In genomic region chr22:44678245-44678979, GRCh38 we compare ENCODE assay signal across 29 cellular contexts. TPM values are rescaled to one million over a fixed set of nuclear protein-coding genes. Genes with fewer than 3 reads are reported as not detected.
A peak's percentile ranks its signal among the peaks of the same experiment; 100 is the strongest.
DNase-seq lines count a peak whose midpoint lies in the region; ATAC-seq and TF ChIP-seq lines count a peak whose summit lies in the region.
"Had no signal": no experiment of that assay in that cellular context is flagged by ENCODE, and none has a peak within 500 bp of the region (broad histone marks: within the 10 kb centered on the region; RNA-seq: fewer than 3 reads in every experiment).

No MANE protein-coding gene starts in this region.

- no peak for DNase-seq in activated CD8-positive, alpha-beta T cell treated with anti-CD3 and anti-CD28 coated beads, Interleukin-2, amount 10 ng/mL, durations not matched to agents 7 days and 5 days
- DNase-seq in activated CD8-positive, alpha-beta T cell treated with anti-CD3 and anti-CD28 coated beads for 36 hours, result no peak
- DNase-seq in IMR-90 (no peak), neuronal stem cell (ENCODE audit: low spot score) (no peak), gastrocnemius medialis (no peak)
- DNase-seq in effector memory CD8-positive, alpha-beta T cell, result no peak
- no peak for DNase-seq in naive thymus-derived CD8-positive, alpha-beta T cell
- DNase-seq: activated B cell treated with CpG ODN at 0.5 μM for 24 hours; activated CD4-positive, alpha-beta T cell treated with anti-CD3 and anti-CD28 coated beads, Interleukin-2, amount 10 ng/mL, durations not matched to agents 7 days and 5 days; activated gamma-delta T cell treated with Interleukin-2 at 50 U/mL for 16 hours; activated T-cell treated with anti-CD3 and anti-CD28 coated beads, Interleukin-2, amount 50 U/mL, for 4 hours; CD4-positive, alpha-beta T cell; cortex of kidney; DMS 273 treated with DMSO at 0.1 percent for 48 hours; effector memory CD4-positive, alpha-beta T cell; H7; Kasumi-1; left ventricle myocardium superior; NCI-H146; NCI-H526; ovary; PC-9; stimulated activated naive CD4-positive, alpha-beta T cell treated with Interleukin-2 at 50 U/mL for 16 hours; T-helper 1 cell had no signal

- H3K9me1 ChIP-seq in IMR-90 (ENCODE audit: insufficient read depth, low read length), result 0 out of 2 replicates have a peak, but pooled peaks cover 5% of the 10 kb centered on the region

- CTCF ChIA-PET in activated CD8-positive, alpha-beta T cell treated with anti-CD3 and anti-CD28 coated beads, Interleukin-2, amount 10 ng/mL, durations not matched to agents 7 days and 5 days (lab: Charles Lee), result interaction anchor here (1.5 kb wide), 1 partner anchor 51 kb away, joined by 4 read pairs; no protein-coding TSS in a partner anchor
- CTCF ChIA-PET in activated CD8-positive, alpha-beta T cell treated with anti-CD3 and anti-CD28 coated beads for 36 hours (lab: Charles Lee), result no interaction called here
- CTCF ChIA-PET in IMR-90 (lab: Yijun Ruan, JAX), result no interaction called here

- intact Hi-C loops in activated CD8-positive, alpha-beta T cell treated with anti-CD3 and anti-CD28 coated beads for 36 hours (cut with micrococcal nuclease), result no loop called here
- intact Hi-C loops in IMR-90 (cut with micrococcal nuclease) (no loop called here), gastrocnemius medialis (cut with DNase I; ENCODE audit: low total_unique reads) (no loop called here)

- no peak overlapping the region for H3K9ac ChIP-seq in IMR-90 (ENCODE audit: low read depth, low read length)
- H3K9ac ChIP-seq in neuronal stem cell (ENCODE audit: low read depth, low read length, poor library complexity), result no peak overlapping the region

- H3K4me2 ChIP-seq in IMR-90 (ENCODE audit: low read depth, low read length) (no peak overlapping the region), neuronal stem cell (ENCODE audit: insufficient read depth, low read length, poor library complexity, severe bottlenecking) (no peak overlapping the region)
- H3K4me2 ChIP-seq: PC-9 had no signal

- TF ChIP-seq POLR2A in IMR-90 (IDR thresholded peaks at IDR 0.05; ENCODE audit: low read depth, low read length) (no peak), gastrocnemius medialis (IDR thresholded peaks at IDR 0.05) (no peak)

- H3K4me1 ChIP-seq in IMR-90 (ENCODE audit: control insufficient read depth, insufficient read depth, low read length) (peaks cover 10% of the 10 kb centered on the region; the same call in 1 of the 2 replicates), neuronal stem cell (ENCODE audit: control insufficient read depth in 2 of 2, insufficient read depth in 1 of 2, low read depth in 1 of 2, low read length in 2 of 2) (peaks cover 3 to 7% of the 10 kb centered on the region in 2 donors), gastrocnemius medialis (no peaks in the 10 kb centered on the region)

- H2AFZ ChIP-seq in IMR-90 (replicated peaks; ENCODE audit: low read length, poor library complexity), result no peak overlapping the region
- H2AFZ ChIP-seq in neuronal stem cell (ENCODE audit: low read length), result no peak overlapping the region
- H2AFZ ChIP-seq: PC-9 had no signal

- no peak overlapping the region for H2BK5ac ChIP-seq in IMR-90 (ENCODE audit: low read depth, low read length, poor library complexity, severe bottlenecking)
- H2BK5ac ChIP-seq in neuronal stem cell (ENCODE audit: low read length), result no peak overlapping the region

- H3K23ac ChIP-seq in IMR-90 (ENCODE audit: low read depth, low read length) (no peak overlapping the region), neuronal stem cell (ENCODE audit: low read depth, low read length, poor library complexity) (peak overlapping the region; percentile 76)

- 100% methylated on average over 9 of the region's 21 CpGs; no CpG with 5 or more reads in 1 of the 2 experiments for WGBS in IMR-90 (ENCODE audit: extremely low coverage in 2 of 2, insufficient read length in 1 of 2), 2 experiments
- WGBS in neuronal stem cell (ENCODE audit: extremely low coverage in 2 of 2, insufficient read length in 2 of 2, insufficient replicate concordance in 1 of 2), 2 donors, result no CpG with 5 or more reads among the region's 21 CpGs

- H2BK20ac ChIP-seq in IMR-90 (ENCODE audit: low read depth, low read length), result no peak overlapping the region

- H3K27ac ChIP-seq in IMR-90 (ENCODE audit: insufficient read depth, low read length) (no peak overlapping the region), neuronal stem cell (replicated peaks; ENCODE audit: low read length) (no peak overlapping the region), gastrocnemius medialis (no peak overlapping the region)
- H3K27ac ChIP-seq: heart left ventricle, ovary, PC-9, SK-N-MC, skin epidermis had no signal

- no peak for TF ChIP-seq RAD21 in IMR-90 (IDR thresholded peaks at IDR 0.05; ENCODE audit: low read length)

- H2BK15ac ChIP-seq in IMR-90 (ENCODE audit: low read depth, low read length) (no peak overlapping the region), neuronal stem cell (ENCODE audit: low read length) (no peak overlapping the region)

- peak overlapping the region; percentile 25 for H3K27ac Mint-ChIP-seq in activated CD8-positive, alpha-beta T cell treated with anti-CD3 and anti-CD28 coated beads, Interleukin-2, amount 10 ng/mL, durations not matched to agents 7 days and 5 days
- no peak overlapping the region for H3K27ac Mint-ChIP-seq in activated CD8-positive, alpha-beta T cell treated with anti-CD3 and anti-CD28 coated beads for 36 hours
- peak overlapping the region; percentile 71 to 75 for H3K27ac Mint-ChIP-seq in effector memory CD8-positive, alpha-beta T cell
- H3K27ac Mint-ChIP-seq in naive thymus-derived CD8-positive, alpha-beta T cell, result peak overlapping the region in 4 of 10 donors; percentile 36 to 82 (median 38)
- H3K27ac Mint-ChIP-seq: activated B cell treated with CpG ODN at 0.5 μM for 24 hours; CD4-positive, alpha-beta T cell had no signal

- H3K4me1 Mint-ChIP-seq in activated CD8-positive, alpha-beta T cell treated with anti-CD3 and anti-CD28 coated beads, Interleukin-2, amount 10 ng/mL, durations not matched to agents 7 days and 5 days (ENCODE audit: low read depth), result peaks cover 74% of the 10 kb centered on the region
- H3K4me1 Mint-ChIP-seq in activated CD8-positive, alpha-beta T cell treated with anti-CD3 and anti-CD28 coated beads for 36 hours (ENCODE audit: low read depth), result peaks cover 48% of the 10 kb centered on the region
- peaks cover 52 to 55% of the 10 kb centered on the region in 2 donors for H3K4me1 Mint-ChIP-seq in effector memory CD8-positive, alpha-beta T cell (ENCODE audit: low read depth in 2 of 2)
- peaks cover 26 to 63% (median 50%) of the 10 kb centered on the region in 4 donors for H3K4me1 Mint-ChIP-seq in naive thymus-derived CD8-positive, alpha-beta T cell

- H4K5ac ChIP-seq in IMR-90 (ENCODE audit: low read depth, low read length), result no peak overlapping the region

- no peaks in the 10 kb centered on the region for H3K9me3 Mint-ChIP-seq in activated CD8-positive, alpha-beta T cell treated with anti-CD3 and anti-CD28 coated beads, Interleukin-2, amount 10 ng/mL, durations not matched to agents 7 days and 5 days (ENCODE audit: insufficient read depth)
- no peaks in the 10 kb centered on the region for H3K9me3 Mint-ChIP-seq in activated CD8-positive, alpha-beta T cell treated with anti-CD3 and anti-CD28 coated beads for 36 hours
- H3K9me3 Mint-ChIP-seq in effector memory CD8-positive, alpha-beta T cell, result no peaks in the 10 kb centered on the region
- no peaks in the 10 kb centered on the region for H3K9me3 Mint-ChIP-seq in naive thymus-derived CD8-positive, alpha-beta T cell
- H3K9me3 Mint-ChIP-seq: activated B cell treated with CpG ODN at 0.5 μM for 24 hours; activated CD4-positive, alpha-beta T cell treated with anti-CD3 and anti-CD28 coated beads, Interleukin-2, amount 10 ng/mL, durations not matched to agents 7 days and 5 days; activated T-cell treated with anti-CD3 and anti-CD28 coated beads, Interleukin-2, amount 50 U/mL, for 4 hours; CD4-positive, alpha-beta T cell had no signal

- H3K56ac ChIP-seq in IMR-90 (ENCODE audit: extremely low read depth, insufficient read depth, low read length), result no peak overlapping the region

- H3K36me3 Mint-ChIP-seq in activated CD8-positive, alpha-beta T cell treated with anti-CD3 and anti-CD28 coated beads, Interleukin-2, amount 10 ng/mL, durations not matched to agents 7 days and 5 days (ENCODE audit: low read depth), result peaks cover 5% of the 10 kb centered on the region
- H3K36me3 Mint-ChIP-seq in activated CD8-positive, alpha-beta T cell treated with anti-CD3 and anti-CD28 coated beads for 36 hours (ENCODE audit: low read depth), result no peaks in the 10 kb centered on the region
- H3K36me3 Mint-ChIP-seq in effector memory CD8-positive, alpha-beta T cell (ENCODE audit: insufficient read depth), result peaks cover 37% of the 10 kb centered on the region
- peaks cover 0 to 2% (median 0%) of the 10 kb centered on the region in 3 donors for H3K36me3 Mint-ChIP-seq in naive thymus-derived CD8-positive, alpha-beta T cell

- POLR2A ChIA-PET in activated CD8-positive, alpha-beta T cell treated with anti-CD3 and anti-CD28 coated beads, Interleukin-2, amount 10 ng/mL, durations not matched to agents 7 days and 5 days (lab: Charles Lee), result no interaction called here
- POLR2A ChIA-PET in activated CD8-positive, alpha-beta T cell treated with anti-CD3 and anti-CD28 coated beads for 36 hours (lab: Charles Lee), result no interaction called here
- POLR2A ChIA-PET in IMR-90 (lab: Charles Lee; ENCODE audit: unreplicated experiment), result no interaction called here
- POLR2A ChIA-PET in naive thymus-derived CD8-positive, alpha-beta T cell (lab: Charles Lee), result interaction anchor here (0.6 to 1.2 kb wide), 3 partner anchors 10 to 665 kb away, joined by 3 to 4 read pairs (median 4); no protein-coding TSS in a partner anchor

- H2AK9ac ChIP-seq in IMR-90 (replicated peaks; ENCODE audit: low read depth, low read length, poor library complexity), result no peak overlapping the region

- H3K27me3 Mint-ChIP-seq in activated CD8-positive, alpha-beta T cell treated with anti-CD3 and anti-CD28 coated beads, Interleukin-2, amount 10 ng/mL, durations not matched to agents 7 days and 5 days (ENCODE audit: low read depth), result no peaks in the 10 kb centered on the region
- H3K27me3 Mint-ChIP-seq in activated CD8-positive, alpha-beta T cell treated with anti-CD3 and anti-CD28 coated beads for 36 hours, result no peaks in the 10 kb centered on the region
- H3K27me3 Mint-ChIP-seq in effector memory CD8-positive, alpha-beta T cell, result no peaks in the 10 kb centered on the region
- H3K27me3 Mint-ChIP-seq in naive thymus-derived CD8-positive, alpha-beta T cell, result peaks cover 0 to 10% (median 0%) of the 10 kb centered on the region in 5 donors
- H3K27me3 Mint-ChIP-seq: activated CD4-positive, alpha-beta T cell treated with anti-CD3 and anti-CD28 coated beads, Interleukin-2, amount 10 ng/mL, durations not matched to agents 7 days and 5 days; CD4-positive, alpha-beta T cell had no signal

- H4K8ac ChIP-seq in IMR-90 (ENCODE audit: low read depth in 2 of 2, low read length in 2 of 2) (no peak overlapping the region), neuronal stem cell (ENCODE audit: low read depth, low read length) (no peak overlapping the region)

- dilution Hi-C loops in IMR-90 (cut with HindIII; ENCODE audit: low sequenced_read_pairs, unreplicated experiment), result no loop called here

- ATAC-seq in activated CD8-positive, alpha-beta T cell treated with anti-CD3 and anti-CD28 coated beads, Interleukin-2, amount 10 ng/mL, durations not matched to agents 7 days and 5 days, result no peak
- ATAC-seq in activated CD8-positive, alpha-beta T cell treated with anti-CD3 and anti-CD28 coated beads for 36 hours, result no peak
- ATAC-seq in IMR-90 (ENCODE audit: low read depth), result no peak
- no peak for ATAC-seq in effector memory CD8-positive, alpha-beta T cell (replicated peaks)
- ATAC-seq in naive thymus-derived CD8-positive, alpha-beta T cell, result no peak
- no peak for ATAC-seq in GM21515 (IDR thresholded peaks at IDR 0.05; ENCODE audit: unreplicated experiment)
- no peak for ATAC-seq in gastrocnemius medialis
- ATAC-seq: activated T-cell treated with anti-CD3 and anti-CD28 coated beads, Interleukin-2, amount 50 U/mL, for 4 hours; esophagus mucosa; heart left ventricle; left ventricle myocardium superior had no signal

- H4K91ac ChIP-seq in IMR-90 (ENCODE audit: insufficient read depth, low read depth, low read length) (no peak overlapping the region), neuronal stem cell (ENCODE audit: low read depth, low read length, poor library complexity) (no peak overlapping the region)

- H4K20me1 ChIP-seq in IMR-90 (ENCODE audit: insufficient read depth, low read length), result peaks cover 9% of the 10 kb centered on the region

- in situ Hi-C loops in IMR-90 (cut with MboI; ENCODE audit: low sequenced_read_pairs), result no loop called here
- in situ Hi-C loops in gastrocnemius medialis (cut with MboI; ENCODE audit: low sequenced_read_pairs in 4 of 4), result no loop called here

- no peak overlapping the region for H3K14ac ChIP-seq in IMR-90 (replicated peaks; ENCODE audit: low read depth, low read length)
- peak overlapping the region; percentile 77 for H3K14ac ChIP-seq in neuronal stem cell (ENCODE audit: low read length)

- no peak overlapping the region for H2AK5ac ChIP-seq in IMR-90 (ENCODE audit: low read depth, low read length)
- H2AK5ac ChIP-seq in neuronal stem cell (ENCODE audit: low read depth, low read length), result peak overlapping the region; percentile 64

- H3K4me3 Mint-ChIP-seq in activated CD8-positive, alpha-beta T cell treated with anti-CD3 and anti-CD28 coated beads, Interleukin-2, amount 10 ng/mL, durations not matched to agents 7 days and 5 days, result no peak overlapping the region
- H3K4me3 Mint-ChIP-seq in activated CD8-positive, alpha-beta T cell treated with anti-CD3 and anti-CD28 coated beads for 36 hours, result no peak overlapping the region
- no peak overlapping the region for H3K4me3 Mint-ChIP-seq in effector memory CD8-positive, alpha-beta T cell
- peak overlapping the region in 2 of 10 donors; percentile 14 to 36 for H3K4me3 Mint-ChIP-seq in naive thymus-derived CD8-positive, alpha-beta T cell
- H3K4me3 Mint-ChIP-seq: activated B cell treated with CpG ODN at 0.5 μM for 24 hours; activated T-cell treated with anti-CD3 and anti-CD28 coated beads, Interleukin-2, amount 50 U/mL, for 4 hours had no signal

- no peaks in the 10 kb centered on the region for H3K36me3 ChIP-seq in IMR-90 (ENCODE audit: control insufficient read depth, insufficient read depth, low read length)
- no peaks in the 10 kb centered on the region for H3K36me3 ChIP-seq in neuronal stem cell (replicated peaks in 1 of 2; ENCODE audit: control insufficient read depth in 2 of 2, insufficient read depth in 2 of 2, low read length in 2 of 2)
- H3K36me3 ChIP-seq in gastrocnemius medialis, result no peaks in the 10 kb centered on the region
- H3K36me3 ChIP-seq: heart left ventricle, ovary had no signal

- H2BK120ac ChIP-seq in IMR-90 (ENCODE audit: low read depth, low read length), result no peak overlapping the region
- no peak overlapping the region for H2BK120ac ChIP-seq in neuronal stem cell (ENCODE audit: low read depth, low read length)

- TF ChIP-seq CTCF in activated CD8-positive, alpha-beta T cell treated with anti-CD3 and anti-CD28 coated beads for 36 hours (IDR thresholded peaks at IDR 0.05), result no peak
- TF ChIP-seq CTCF in IMR-90 (conservative IDR thresholded peaks at IDR 0.05; ENCODE audit: low read depth, low read length), result no peak
- TF ChIP-seq CTCF in gastrocnemius medialis (IDR thresholded peaks at IDR 0.05 in 4 of 5, conservative IDR thresholded peaks at IDR 0.05 in 1 of 5), result no peak

- no peaks in the 10 kb centered on the region for H3K27me3 ChIP-seq in IMR-90 (ENCODE audit: control insufficient read depth, insufficient read depth, low read length)
- H3K27me3 ChIP-seq in neuronal stem cell (ENCODE audit: control insufficient read depth in 3 of 3, insufficient read depth in 3 of 3, low read depth in 1 of 3, low read length in 3 of 3), result no peaks in the 10 kb centered on the region
- no peaks in the 10 kb centered on the region for H3K27me3 ChIP-seq in gastrocnemius medialis
- H3K27me3 ChIP-seq: heart left ventricle, ovary had no signal

- H3K79me1 ChIP-seq in IMR-90 (ENCODE audit: low read depth in 1 of 2, low read length in 2 of 2) (peaks cover 3 to 18% of the 10 kb centered on the region in 2 experiments; a peak in 2 of 4 replicates), neuronal stem cell (ENCODE audit: low read depth, low read length) (no peaks in the 10 kb centered on the region)

- no TSS peak for BruUV-seq in IMR-90 (replicated peaks; lab: Mats Ljungman, UMichigan)

- H3K4me3 ChIP-seq in IMR-90 (ENCODE audit: insufficient read depth, low read depth, low read length) (no peak overlapping the region), neuronal stem cell (ENCODE audit: low read length in 2 of 2) (no peak overlapping the region), gastrocnemius medialis (no peak overlapping the region)
- H3K4me3 ChIP-seq: heart left ventricle, ovary, PC-9, SK-N-MC, skin epidermis had no signal

- H3K4ac ChIP-seq in IMR-90 (ENCODE audit: low read depth, low read length) (no peak overlapping the region), neuronal stem cell (ENCODE audit: low read length) (no peak overlapping the region)

- no peak overlapping the region for H2BK12ac ChIP-seq in neuronal stem cell (ENCODE audit: low read length)

- H3K18ac ChIP-seq in IMR-90 (ENCODE audit: low read depth, low read length) (no peak overlapping the region), neuronal stem cell (ENCODE audit: low read length) (peak overlapping the region; percentile 65)

- H3K9me3 ChIP-seq in IMR-90 (ENCODE audit: control insufficient read depth, insufficient read depth, low read length) (no peaks in the 10 kb centered on the region), neuronal stem cell (replicated peaks in 1 of 2; ENCODE audit: control insufficient read depth in 2 of 2, insufficient read depth in 1 of 2, low read depth in 1 of 2, low read length in 2 of 2) (no peaks in the 10 kb centered on the region), gastrocnemius medialis (no peaks in the 10 kb centered on the region)
- H3K9me3 ChIP-seq: heart left ventricle, ovary had no signal

RNA-seq across cellular contexts. Expression of gene PRR5, which starts 23.6 kb away (rescaled TPM):
- total RNA-seq in activated CD8-positive, alpha-beta T cell treated with anti-CD3 and anti-CD28 coated beads, Interleukin-2, amount 10 ng/mL, durations not matched to agents 7 days and 5 days, result 10 to 100 TPM; 29.4 to 31.5 TPM
- 10 to 100 TPM; 26.8 to 27.3 TPM for total RNA-seq in activated CD8-positive, alpha-beta T cell treated with anti-CD3 and anti-CD28 coated beads for 36 hours
- total RNA-seq in IMR-90 (2012; rRNA removed) (7.5 and 8.1 TPM in 2 replicates), gastrocnemius medialis (10 to 100 TPM in 1 of 4 donors, 1 to 10 TPM in 2, under 1 TPM in 1; 0.34 to 15.2 (median 1.3) TPM)
- polyA plus RNA-seq in IMR-90 (2012; rRNA removed), result 23.1 and 24.3 TPM in 2 replicates
- polyA plus RNA-seq in IMR-90 (2012; cell fraction: cytosol; rRNA removed), result 17.7 and 39.4 TPM in 2 replicates
- polyA plus RNA-seq in IMR-90 (2012; cell fraction: nucleus; rRNA removed; ENCODE audit: low replicate concordance), result 39.7 and 77.7 TPM in 2 replicates
- polyA plus RNA-seq in neuronal stem cell (2013, experiment 1 of 2), result 14.6 TPM
- 14.4 TPM for polyA plus RNA-seq in neuronal stem cell (2013, experiment 2 of 2)
- 10 to 100 TPM; 85.3 to 86.3 TPM for total RNA-seq in naive thymus-derived CD8-positive, alpha-beta T cell
- polyA plus RNA-seq in naive thymus-derived CD8-positive, alpha-beta T cell, result 100 to 1,000 TPM in 1 of 3 donors, 10 to 100 TPM in 2; 75.2 to 107 (median 83.3) TPM
